Comparison of ENCODE assay signal across 8 cellular contexts in the genomic region with DNA sequence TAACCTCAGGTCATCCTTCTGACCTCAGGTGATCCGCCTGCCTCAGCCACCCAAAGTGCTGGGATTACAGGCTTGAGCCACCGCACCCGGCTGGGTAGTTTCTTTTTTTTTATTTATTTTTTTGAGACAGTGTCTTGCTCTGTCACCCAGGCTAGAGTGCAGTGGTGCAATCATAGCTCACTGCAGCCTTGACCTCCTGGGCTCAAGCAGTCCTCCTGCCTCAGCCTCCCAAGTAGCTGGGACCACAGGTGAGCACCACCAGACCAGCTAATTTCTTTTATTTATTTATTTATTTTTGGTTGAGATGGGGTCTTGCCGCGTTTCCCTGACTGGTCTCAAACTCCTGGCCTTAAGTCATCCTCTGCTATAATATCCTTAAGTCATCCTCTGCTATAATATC. TPM values are rescaled to one million over a fixed set of nuclear protein-coding genes. Genes with fewer than 3 reads are reported as not detected.
DNase-seq lines count a peak whose midpoint lies in the region; ATAC-seq and TF ChIP-seq lines count a peak whose summit lies in the region.
"Not testable (repeated sequence)": the region's sequence is repeated elsewhere in the genome, so short reads cannot be mapped to it uniquely, and the experiment has no call there.

No MANE protein-coding gene starts in this region.

- not testable (repeated sequence) for ATAC-seq in heart left ventricle

- peaks cover 35% of the 10 kb centered on the region for H3K4me1 Mint-ChIP-seq in activated naive CD4-positive, alpha-beta T cell treated with anti-CD3 and anti-CD28 coated beads, Interleukin-2, amount 10 ng/mL, durations not matched to agents 7 days and 5 days
- peaks cover 49% of the 10 kb centered on the region for H3K4me1 Mint-ChIP-seq in mesothelial cell of epicardium

- H3K27ac Mint-ChIP-seq in activated naive CD4-positive, alpha-beta T cell treated with anti-CD3 and anti-CD28 coated beads, Interleukin-2, amount 10 ng/mL, durations not matched to agents 7 days and 5 days, result peak overlapping the region; percentile 37
- peak overlapping the region; percentile 67 for H3K27ac Mint-ChIP-seq in mesothelial cell of epicardium

- H3K27me3 Mint-ChIP-seq in activated naive CD4-positive, alpha-beta T cell treated with anti-CD3 and anti-CD28 coated beads, Interleukin-2, amount 10 ng/mL, durations not matched to agents 7 days and 5 days; mesothelial cell of epicardium (ENCODE audit: low read depth): not testable (repeated sequence)

- not testable (repeated sequence) for H3K4me1 ChIP-seq in Loucy (ENCODE audit: insufficient read depth, low read length, poor library complexity, severe bottlenecking)
- H3K4me1 ChIP-seq in heart left ventricle (peaks cover 4 to 83% (median 58%) of the 10 kb centered on the region in 12 donors), rectal smooth muscle tissue (ENCODE audit: control insufficient read depth, insufficient read depth, low read length) (peaks cover 27% of the 10 kb centered on the region), stomach (peaks cover 17 to 83% (median 48%) of the 10 kb centered on the region in 4 donors), vagina (peaks cover 76% of the 10 kb centered on the region)

- H3K4me3 ChIP-seq in Loucy (ENCODE audit: low read length, poor library complexity, severe bottlenecking); rectal smooth muscle tissue (ENCODE audit: low read length); stomach; vagina: not testable (repeated sequence)
- peak overlapping the region in 3 of 59 donors; percentile 12 to 23 (median 23) for H3K4me3 ChIP-seq in dorsolateral prefrontal cortex
- peak overlapping the region in 1 of 12 donors; percentile 12 for H3K4me3 ChIP-seq in heart left ventricle

- TF ChIP-seq POLR2A in heart left ventricle (IDR thresholded peaks at IDR 0.05); stomach (IDR thresholded peaks at IDR 0.05); vagina (IDR thresholded peaks at IDR 0.05): not testable (repeated sequence)

- H3K9me3 Mint-ChIP-seq in activated naive CD4-positive, alpha-beta T cell treated with anti-CD3 and anti-CD28 coated beads, Interleukin-2, amount 10 ng/mL, durations not matched to agents 7 days and 5 days; mesothelial cell of epicardium: not testable (repeated sequence)

- TF ChIP-seq EP300 in stomach (IDR thresholded peaks at IDR 0.05), result not testable (repeated sequence)

- CTCF ChIA-PET in activated naive CD4-positive, alpha-beta T cell treated with anti-CD3 and anti-CD28 coated beads, Interleukin-2, amount 10 ng/mL, durations not matched to agents 7 days and 5 days (lab: Charles Lee), result interaction anchor here (0.7 kb wide), 1 partner anchor 31 kb away, joined by 3 read pairs; no protein-coding TSS in a partner anchor

- intact Hi-C loops in dorsolateral prefrontal cortex (cut with DNase I); heart left ventricle (cut with DNase I); stomach (cut with DNase I; ENCODE audit: low total_unique reads); vagina (cut with DNase I): not testable (repeated sequence)

- not testable (repeated sequence) for DNase-seq in activated naive CD4-positive, alpha-beta T cell treated with anti-CD3 and anti-CD28 coated beads, Interleukin-2, amount 10 ng/mL, durations not matched to agents 7 days and 5 days; dorsolateral prefrontal cortex; heart left ventricle; mesothelial cell of epicardium (ENCODE audit: low spot score in 2 of 2, unreplicated experiment in 2 of 2); stomach; vagina (ENCODE audit: extremely low spot score in 2 of 2)

- H3K27ac ChIP-seq in dorsolateral prefrontal cortex (peak overlapping the region in 36 of 59 donors; percentile 2 to 81 (median 38)), heart left ventricle (peak overlapping the region in 8 of 12 donors; percentile 19 to 87 (median 58)), rectal smooth muscle tissue (ENCODE audit: low read depth, low read length) (peak overlapping the region; percentile 54), stomach (peak overlapping the region in 3 of 5 donors; percentile 46 to 81 (median 64)), vagina (peak overlapping the region; percentile 69)

- H4K20me1 ChIP-seq in Loucy (ENCODE audit: insufficient read depth, low read length, poor library complexity, severe bottlenecking), result peaks cover 42% of the 10 kb centered on the region

- H3K79me2 ChIP-seq in Loucy (ENCODE audit: insufficient read depth, low read length), result peaks cover 96% of the 10 kb centered on the region

- H3K9ac ChIP-seq in Loucy (ENCODE audit: low read depth, low read length, poor library complexity, severe bottlenecking); rectal smooth muscle tissue (ENCODE audit: low read length): not testable (repeated sequence)

- H3F3A ChIP-seq in Loucy (ENCODE audit: low read depth), result not testable (repeated sequence)

- 87 to 94% (median 91%) methylated on average over 5 of the region's 5 CpGs for WGBS in heart left ventricle, 4 donors
- 58 to 88% (median 87%) methylated on average over 5 of the region's 5 CpGs for WGBS in stomach, 5 donors

- not testable (repeated sequence) for H3K9me2 ChIP-seq in Loucy (replicated peaks; ENCODE audit: low read depth, low read length)

- not testable (repeated sequence) for H2AFZ ChIP-seq in Loucy (ENCODE audit: low read length)

- not testable (repeated sequence) for H3K9me3 ChIP-seq in Loucy (ENCODE audit: insufficient read depth, low read depth, low read length); heart left ventricle; stomach; vagina

- TF ChIP-seq CTCF in Loucy (conservative IDR thresholded peaks at IDR 0.05; ENCODE audit: low read length); dorsolateral prefrontal cortex (IDR thresholded peaks at IDR 0.05 in 54 of 56, conservative IDR thresholded peaks at IDR 0.05 in 2 of 56; ENCODE audit: low read depth in 1 of 56, partially characterized antibody in 56 of 56); heart left ventricle (IDR thresholded peaks at IDR 0.05); mesothelial cell of epicardium (IDR thresholded peaks at IDR 0.05; ENCODE audit: unreplicated experiment); stomach (IDR thresholded peaks at IDR 0.05); vagina (IDR thresholded peaks at IDR 0.05): not testable (repeated sequence)

- H3K4me2 ChIP-seq in Loucy (ENCODE audit: low read depth, low read length, poor library complexity, severe bottlenecking), result peak overlapping the region; percentile 50

- peaks cover 13% of the 10 kb centered on the region for H3K36me3 Mint-ChIP-seq in activated naive CD4-positive, alpha-beta T cell treated with anti-CD3 and anti-CD28 coated beads, Interleukin-2, amount 10 ng/mL, durations not matched to agents 7 days and 5 days
- H3K36me3 Mint-ChIP-seq in mesothelial cell of epicardium, result not testable (repeated sequence)

- not testable (repeated sequence) for H3K36me3 ChIP-seq in Loucy (ENCODE audit: insufficient read depth, low read length); heart left ventricle; rectal smooth muscle tissue (ENCODE audit: control insufficient read depth, insufficient read depth, low read length); stomach; vagina

- not testable (repeated sequence) for H3K4me3 Mint-ChIP-seq in activated naive CD4-positive, alpha-beta T cell treated with anti-CD3 and anti-CD28 coated beads, Interleukin-2, amount 10 ng/mL, durations not matched to agents 7 days and 5 days; mesothelial cell of epicardium

- H3K27me3 ChIP-seq in Loucy (ENCODE audit: insufficient read depth, low read length, poor library complexity, severe bottlenecking); dorsolateral prefrontal cortex; heart left ventricle; rectal smooth muscle tissue (ENCODE audit: control insufficient read depth, insufficient read depth, low read length); stomach; vagina: not testable (repeated sequence)

RNA-seq across cellular contexts. Expression of a gene that starts 10.5 kb away (rescaled TPM):
- total RNA-seq in dorsolateral prefrontal cortex, result 10 to 100 TPM; 45.2 to 88.6 (median 58.7) TPM
- total RNA-seq in heart left ventricle, result 10 to 100 TPM; 12.4 to 43.7 (median 22.5) TPM
- 1 to 10 TPM; 9.3 to 9.4 TPM for polyA plus RNA-seq in heart left ventricle
- 54.6 to 57.3 TPM (median 56.7 TPM) in 3 replicates for total RNA-seq in mesothelial cell of epicardium
- 10 to 100 TPM; 19.3 to 88.1 (median 27.2) TPM for total RNA-seq in stomach
- polyA plus RNA-seq in stomach, result 1 to 10 TPM; 2.9 to 5.4 (median 3.9) TPM
- total RNA-seq in vagina, result 28.5 TPM
